ENCODE assay signal across 1 cellular context in genomic region chr7:66319373-66319979, GRCh38.
TF ChIP-seq lines count a peak whose summit lies in the region.

No MANE protein-coding gene starts in this region.

TF ChIP-seq in SK-N-SH, 30 proteins besides CTCF, POLR2A, EP300 and RAD21 (continued from another document):
- peak; percentile 36; the same call in 1 of the 2 replicates for TF ChIP-seq TEAD4 (IDR thresholded peaks at IDR 0.05; ENCODE audit: borderline replicate concordance, insufficient read depth)
- no peak for TF ChIP-seq FOXM1 (IDR thresholded peaks at IDR 0.05; ENCODE audit: low read depth)
- TF ChIP-seq REST (IDR thresholded peaks at IDR 0.05; ENCODE audit: low read depth, low read length): no peak
- 0 out of 2 replicates have a peak, but pooled peaks have one; percentile 22 for TF ChIP-seq TAF1 (IDR thresholded peaks at IDR 0.05; ENCODE audit: borderline replicate concordance, low read depth, low read length)
- TF ChIP-seq TCF12 (IDR thresholded peaks at IDR 0.05): peak; percentile 95
- TF ChIP-seq RFX5 (IDR thresholded peaks at IDR 0.05; ENCODE audit: low read length): no peak
- TF ChIP-seq GATA2 (CRISPR knock-in tag; IDR thresholded peaks at IDR 0.05): no peak
- no peak for TF ChIP-seq RXRA (IDR thresholded peaks at IDR 0.05; ENCODE audit: borderline replicate concordance, low read depth)
- TF ChIP-seq EZH2phosphoT487 (IDR thresholded peaks at IDR 0.05; ENCODE audit: borderline replicate concordance, low read depth): no peak
- TF ChIP-seq, protein P1, sequence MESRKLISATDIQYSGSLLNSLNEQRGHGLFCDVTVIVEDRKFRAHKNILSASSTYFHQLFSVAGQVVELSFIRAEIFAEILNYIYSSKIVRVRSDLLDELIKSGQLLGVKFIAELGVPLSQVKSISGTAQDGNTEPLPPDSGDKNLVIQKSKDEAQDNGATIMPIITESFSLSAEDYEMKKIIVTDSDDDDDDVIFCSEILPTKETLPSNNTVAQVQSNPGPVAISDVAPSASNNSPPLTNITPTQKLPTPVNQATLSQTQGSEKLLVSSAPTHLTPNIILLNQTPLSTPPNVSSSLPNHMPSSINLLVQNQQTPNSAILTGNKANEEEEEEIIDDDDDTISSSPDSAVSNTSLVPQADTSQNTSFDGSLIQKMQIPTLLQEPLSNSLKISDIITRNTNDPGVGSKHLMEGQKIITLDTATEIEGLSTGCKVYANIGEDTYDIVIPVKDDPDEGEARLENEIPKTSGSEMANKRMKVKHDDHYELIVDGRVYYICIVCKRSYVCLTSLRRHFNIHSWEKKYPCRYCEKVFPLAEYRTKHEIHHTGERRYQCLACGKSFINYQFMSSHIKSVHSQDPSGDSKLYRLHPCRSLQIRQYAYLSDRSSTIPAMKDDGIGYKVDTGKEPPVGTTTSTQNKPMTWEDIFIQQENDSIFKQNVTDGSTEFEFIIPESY (IDR thresholded peaks at IDR 0.05; ENCODE audit: borderline replicate concordance, low read depth): no peak
- no peak for TF ChIP-seq FOXJ3 (CRISPR knock-in tag; IDR thresholded peaks at IDR 0.05)
- no peak for TF ChIP-seq FOSL2 (IDR thresholded peaks at IDR 0.05; ENCODE audit: borderline replicate concordance, low read depth)
- no peak for TF ChIP-seq IRF3 (IDR thresholded peaks at IDR 0.05; ENCODE audit: low read depth, low read length)
- TF ChIP-seq YY1 (IDR thresholded peaks at IDR 0.05; ENCODE audit: low read depth): no peak
- TF ChIP-seq, protein P2, sequence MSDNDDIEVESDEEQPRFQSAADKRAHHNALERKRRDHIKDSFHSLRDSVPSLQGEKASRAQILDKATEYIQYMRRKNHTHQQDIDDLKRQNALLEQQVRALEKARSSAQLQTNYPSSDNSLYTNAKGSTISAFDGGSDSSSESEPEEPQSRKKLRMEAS (IDR thresholded peaks at IDR 0.05; ENCODE audit: low read depth): no peak
TF ChIP-seq in SK-N-SH: peak in this region for 7.
